8 cellular contexts compared by ENCODE assay signal in genomic region chr10:118341678-118342637, GRCh38. TPM values are rescaled to one million over a fixed set of nuclear protein-coding genes. Genes with fewer than 3 reads are reported as not detected.
DNase-seq lines count a peak whose midpoint lies in the region; ATAC-seq lines count a peak whose summit lies in the region.

Gene FAM204A (minus strand): TSS chr10:118342324. CDS start chr10:118336415, 5,909 bp downstream.

- peak within 1 kb of the TSS; percentile 90 for H3K27ac Mint-ChIP-seq in activated CD4-positive, alpha-beta T cell treated with anti-CD3 and anti-CD28 coated beads, Interleukin-2, amount 10 ng/mL, durations not matched to agents 7 days and 5 days

- no peaks in the 10 kb centered on the region for H3K27me3 ChIP-seq in BLaER1

- peak within 1 kb of the TSS; percentile 87 for H3K4me3 ChIP-seq in BLaER1

- peaks cover 26% of the 10 kb centered on the region for H4K20me1 ChIP-seq in BLaER1

- peaks cover 36% of the 10 kb centered on the region for H3K4me1 Mint-ChIP-seq in activated CD4-positive, alpha-beta T cell treated with anti-CD3 and anti-CD28 coated beads, Interleukin-2, amount 10 ng/mL, durations not matched to agents 7 days and 5 days

- peaks cover 31% of the 10 kb centered on the region for H3K4me1 ChIP-seq in BLaER1

- CTCF ChIA-PET in activated CD4-positive, alpha-beta T cell treated with anti-CD3 and anti-CD28 coated beads, Interleukin-2, amount 10 ng/mL, durations not matched to agents 7 days and 5 days (lab: Charles Lee), result interaction anchor here (0.6 to 0.8 kb wide), 2 partner anchors 10 to 12 kb away, joined by 3 to 4 read pairs; no protein-coding TSS in a partner anchor

- H3K9me3 ChIP-seq in BLaER1, result no peaks in the 10 kb centered on the region

- H3K27ac ChIP-seq in BLaER1, result peak within 1 kb of the TSS; percentile 85

- H3K9ac ChIP-seq in BLaER1, result peak within 1 kb of the TSS; percentile 81

- H3K27me3 Mint-ChIP-seq in activated CD4-positive, alpha-beta T cell treated with anti-CD3 and anti-CD28 coated beads, Interleukin-2, amount 10 ng/mL, durations not matched to agents 7 days and 5 days, result peaks cover 2% of the 10 kb centered on the region

- POLR2A ChIA-PET in activated CD4-positive, alpha-beta T cell treated with anti-CD3 and anti-CD28 coated beads, Interleukin-2, amount 10 ng/mL, durations not matched to agents 7 days and 5 days (lab: Charles Lee), result no interaction called here

- peak; percentile 94 for DNase-seq in NCI-H69 (lab: John Stamatoyannopoulos, UW)
- peak; percentile 97 for DNase-seq in activated CD4-positive, alpha-beta T cell treated with anti-CD3 and anti-CD28 coated beads, Interleukin-2, amount 10 ng/mL, durations not matched to agents 7 days and 5 days
- peak; percentile 94 for DNase-seq in dedifferentiated amniotic fluid mesenchymal stem cell (ENCODE audit: extremely low spot score)
- DNase-seq in left kidney (ENCODE audit: low read depth, low spot score), result peak; percentile 98
- DNase-seq in stimulated activated CD4-positive, alpha-beta T cell treated with anti-CD3 and anti-CD28 coated beads, Interleukin-2, amount 100 ng/mL, for 24 hours, result peak; percentile 92 to 96

- H3K36me3 Mint-ChIP-seq in activated CD4-positive, alpha-beta T cell treated with anti-CD3 and anti-CD28 coated beads, Interleukin-2, amount 10 ng/mL, durations not matched to agents 7 days and 5 days (ENCODE audit: low read depth), result no peaks in the 10 kb centered on the region

- peak within 1 kb of the TSS; percentile 92 for H3K4me3 Mint-ChIP-seq in activated CD4-positive, alpha-beta T cell treated with anti-CD3 and anti-CD28 coated beads, Interleukin-2, amount 10 ng/mL, durations not matched to agents 7 days and 5 days

- H3K9me3 Mint-ChIP-seq in activated CD4-positive, alpha-beta T cell treated with anti-CD3 and anti-CD28 coated beads, Interleukin-2, amount 10 ng/mL, durations not matched to agents 7 days and 5 days, result no peaks in the 10 kb centered on the region

- H3K36me3 ChIP-seq in BLaER1, result peaks cover 17% of the 10 kb centered on the region; the same call in 1 of the 2 replicates

- H3K4me2 ChIP-seq in BLaER1, result peak within 1 kb of the TSS; percentile 89

- ATAC-seq in GM19328 (IDR thresholded peaks at IDR 0.05; ENCODE audit: unreplicated experiment) (peak; percentile 100), HG03520 (IDR thresholded peaks at IDR 0.05; ENCODE audit: unreplicated experiment) (peak; percentile 100)

RNA-seq across cellular contexts. Expression of gene FAM204A, which starts in this region (rescaled TPM):
- 10 to 100 TPM; 54.9 to 59.4 TPM for total RNA-seq in activated CD4-positive, alpha-beta T cell treated with anti-CD3 and anti-CD28 coated beads, Interleukin-2, amount 10 ng/mL, durations not matched to agents 7 days and 5 days

Comparison
In these comparisons a context has a peak if more than half of its experiments do, and no peak if none do; other contexts are left out.
1. Peak in every context shown above with its lines: DNase-seq, ATAC-seq, H3K4me3 ChIP-seq and H3K27ac ChIP-seq.